ENCODE assay signal across 12 cellular contexts in genomic region chr6:44512868-44513641, GRCh38.
DNase-seq lines count a peak whose midpoint lies in the region; TF ChIP-seq lines count a peak whose summit lies in the region.
"Had no signal": no experiment of that assay in that cellular context is flagged by ENCODE, and none has a peak within 500 bp of the region (broad histone marks: within the 10 kb centered on the region; RNA-seq: fewer than 3 reads in every experiment).

No MANE protein-coding gene starts in this region.

- no peak for TF ChIP-seq CTCF in fibroblast of the aortic adventitia (IDR thresholded peaks at IDR 0.05; ENCODE audit: insufficient read depth, low read length)

- H3K36me3 ChIP-seq in SJCRH30, result no peaks in the 10 kb centered on the region
- H3K36me3 ChIP-seq: neutrophil had no signal

- no peak overlapping the region for H3K4me3 ChIP-seq in SJCRH30
- no peak overlapping the region for H3K4me3 ChIP-seq in fibroblast of the aortic adventitia (ENCODE audit: low read depth, low read length)

- H3K27ac ChIP-seq in SJCRH30, result no peak overlapping the region
- H3K27ac ChIP-seq: neutrophil had no signal

- H3K4me1 ChIP-seq in SJCRH30, result no peaks in the 10 kb centered on the region

- H3K9me3 ChIP-seq in SJCRH30 (replicated peaks), result no peaks in the 10 kb centered on the region
- H3K9me3 ChIP-seq: neutrophil had no signal

- no peaks in the 10 kb centered on the region for H3K27me3 ChIP-seq in SJCRH30

- peak; percentile 28 for DNase-seq in activated CD8-positive, alpha-beta memory T cell treated with anti-CD3 and anti-CD28 coated beads for 24 hours
- no peak for DNase-seq in activated CD8-positive, alpha-beta memory T cell treated with anti-CD3 and anti-CD28 coated beads, Interleukin-2, amount 50 U/mL, for 4 hours
- DNase-seq in SJCRH30 (peak; percentile 25 to 55), fibroblast of the aortic adventitia (ENCODE audit: low read depth) (peak; percentile 60), superior temporal gyrus (ENCODE audit: extremely low spot score) (peak; percentile 10), NCI-H1092 (lab: John Stamatoyannopoulos, UW) (no peak), NCI-H1436 treated with DMSO at 0.1 percent for 48 hours (lab: John Stamatoyannopoulos, UW) (no peak), HK-2 (ENCODE audit: unreplicated experiment) (no peak)
- DNase-seq: activated CD8-positive, alpha-beta T cell treated with anti-CD3 and anti-CD28 coated beads, Interleukin-2, amount 10 ng/mL, durations not matched to agents 7 days and 5 days; NCI-H2029 treated with DMSO at 0.1 percent for 48 hours; SIG-M5 had no signal

Comparison
In these comparisons a context has a peak if more than half of its experiments do, and no peak if none do; other contexts are left out.
1. DNase-seq: peak in activated CD8-positive, alpha-beta memory T cell treated with anti-CD3 and anti-CD28 coated beads for 24 hours (single experiment), SJCRH30 (2 of 2), fibroblast of the aortic adventitia (single experiment) and superior temporal gyrus (single experiment); none in activated CD8-positive, alpha-beta memory T cell treated with anti-CD3 and anti-CD28 coated beads, Interleukin-2, amount 50 U/mL, for 4 hours (single experiment), NCI-H1092 (single experiment), NCI-H1436 treated with DMSO at 0.1 percent for 48 hours (single experiment) and HK-2 (single experiment).